ENCODE assay signal across 9 cellular contexts in genomic region chr2:240820014-240820606, GRCh38. TPM values are rescaled to one million over a fixed set of nuclear protein-coding genes. Genes with fewer than 3 reads are reported as not detected.
DNase-seq lines count a peak whose midpoint lies in the region; ATAC-seq and TF ChIP-seq lines count a peak whose summit lies in the region.
"Had no signal": no experiment of that assay in that cellular context is flagged by ENCODE, and none has a peak within 500 bp of the region (broad histone marks: within the 10 kb centered on the region; RNA-seq: fewer than 3 reads in every experiment).

KIF1A (minus strand) TSS chr2:240820219; CDS start chr2:240797752, 22,467 bp downstream.

- no peaks in the 10 kb centered on the region for H3K36me3 ChIP-seq in Panc1 (ENCODE audit: control insufficient read depth, insufficient read depth, low read length)
- no peaks in the 10 kb centered on the region for H3K36me3 ChIP-seq in cardiac muscle cell

- H3K27me3 Mint-ChIP-seq in activated CD4-positive, alpha-beta T cell treated with anti-CD3 and anti-CD28 coated beads for 36 hours: peaks cover 42% of the 10 kb centered on the region

- H3K9me3 Mint-ChIP-seq in activated CD4-positive, alpha-beta T cell treated with anti-CD3 and anti-CD28 coated beads for 36 hours (ENCODE audit: low read depth): no peaks in the 10 kb centered on the region

- POLR2A ChIA-PET in activated CD4-positive, alpha-beta T cell treated with anti-CD3 and anti-CD28 coated beads for 36 hours (lab: Charles Lee): no interaction called here
- POLR2A ChIA-PET in Panc1 (lab: Charles Lee): interaction anchor here (0.6 to 0.7 kb wide), 2 partner anchors 280 to 323 kb away, joined by 3 to 4 read pairs; no protein-coding TSS in a partner anchor

- H3K4me3 ChIP-seq in Panc1 (ENCODE audit: low read depth in 2 of 2, low read length in 2 of 2) (peak within 1 kb of the TSS; percentile 56 to 57), cardiac muscle cell (peak within 1 kb of the TSS; percentile 45)

- CTCF ChIA-PET in activated CD4-positive, alpha-beta T cell treated with anti-CD3 and anti-CD28 coated beads for 36 hours (lab: Charles Lee): interaction anchor here (0.6 kb wide), 1 partner anchor 544 kb away, joined by 3 read pairs; no protein-coding TSS in a partner anchor
- CTCF ChIA-PET in Panc1 (lab: Charles Lee): interaction anchor here (0.7 kb wide), 1 partner anchor 20 kb away, joined by 5 read pairs; no protein-coding TSS in a partner anchor

- ATAC-seq in activated CD4-positive, alpha-beta T cell treated with anti-CD3 and anti-CD28 coated beads for 36 hours: peak; percentile 49
- ATAC-seq in Panc1: peak; percentile 79
- ATAC-seq in sciatic nerve: no peak
- no peak for ATAC-seq in GM21723 (IDR thresholded peaks at IDR 0.05; ENCODE audit: unreplicated experiment)

- H3K27ac Mint-ChIP-seq in activated CD4-positive, alpha-beta T cell treated with anti-CD3 and anti-CD28 coated beads for 36 hours: no peak within 1 kb of the TSS

- H3K27ac ChIP-seq in Panc1 (ENCODE audit: low read length): 0 out of 2 replicates have a peak within 1 kb of the TSS, but pooled peaks have one; percentile 17
- no peak within 1 kb of the TSS for H3K27ac ChIP-seq in cardiac muscle cell

- in situ Hi-C loops in Panc1 (cut with HindIII; ENCODE audit: low pct_unique_long_range_greater_than_20kb, low sequenced_read_pairs) (no loop called here), KBM-7 (cut with MboI; ENCODE audit: low pct_unique_long_range_greater_than_20kb, low sequenced_read_pairs) (no loop called here)

- H3K27me3 ChIP-seq in Panc1 (ENCODE audit: control insufficient read depth, insufficient read depth, low read length) (peaks cover 5% of the 10 kb centered on the region), cardiac muscle cell (peaks cover 90% of the 10 kb centered on the region)

- peak within 1 kb of the TSS; percentile 60 for H3K4me3 Mint-ChIP-seq in activated CD4-positive, alpha-beta T cell treated with anti-CD3 and anti-CD28 coated beads for 36 hours

- intact Hi-C loops in activated CD4-positive, alpha-beta T cell treated with anti-CD3 and anti-CD28 coated beads for 36 hours (cut with DNase I, micrococcal nuclease): no loop called here
- intact Hi-C loops in Panc1 (cut with micrococcal nuclease; ENCODE audit: unreplicated experiment): no loop called here
- intact Hi-C loops in sciatic nerve (cut with DNase I): no loop called here

- H3K4me1 ChIP-seq in Panc1 (ENCODE audit: control insufficient read depth, insufficient read depth, low read length): peaks cover 3% of the 10 kb centered on the region; the same call in 1 of the 2 replicates
- no peaks in the 10 kb centered on the region for H3K4me1 ChIP-seq in cardiac muscle cell (ENCODE audit: low read depth)

- no TSS peak for BruUV-seq in Panc1 (replicated peaks; lab: Mats Ljungman, UMichigan)

- no peak for TF ChIP-seq CTCF in Panc1 (IDR thresholded peaks at IDR 0.05)
- TF ChIP-seq CTCF in cardiac muscle cell (IDR thresholded peaks at IDR 0.05; ENCODE audit: low read depth, low read length): no peak

- H3K4me1 Mint-ChIP-seq in activated CD4-positive, alpha-beta T cell treated with anti-CD3 and anti-CD28 coated beads for 36 hours: peaks cover 6% of the 10 kb centered on the region

- DNase-seq in activated CD4-positive, alpha-beta T cell treated with anti-CD3 and anti-CD28 coated beads for 36 hours: peak; percentile 44
- DNase-seq in activated CD4-positive, alpha-beta T cell treated with anti-CD3 and anti-CD28 coated beads for 1 hour: no peak
- DNase-seq in Panc1 (ENCODE audit: low read depth, low spot score) (no peak), cardiac muscle cell (ENCODE audit: low read depth in 1 of 2, low spot score in 1 of 2) (peak in 1 of 2 donors; percentile 81), sciatic nerve (ENCODE audit: low spot score) (peak; percentile 67), KBM-7 (no peak), mucosa of gallbladder (ENCODE audit: low spot score) (no peak)

- no peaks in the 10 kb centered on the region for H3K36me3 Mint-ChIP-seq in activated CD4-positive, alpha-beta T cell treated with anti-CD3 and anti-CD28 coated beads for 36 hours (ENCODE audit: low read depth)

- H3K9me3 ChIP-seq in Panc1 (ENCODE audit: control insufficient read depth, insufficient read depth, low read depth, low read length) (no peaks in the 10 kb centered on the region), cardiac muscle cell (ENCODE audit: low read depth) (no peaks in the 10 kb centered on the region)

RNA-seq across cellular contexts. Expression of gene KIF1A, which starts in this region (rescaled TPM):
- 1 to 10 TPM; 4.6 to 8.2 TPM for total RNA-seq in activated CD4-positive, alpha-beta T cell treated with anti-CD3 and anti-CD28 coated beads for 36 hours
- total RNA-seq in Panc1 (2021; ENCODE audit: unreplicated experiment) (132 TPM), cardiac muscle cell (8.0 and 14.1 TPM in 2 replicates), sciatic nerve (123 TPM), mucosa of gallbladder (1.6 TPM)
- polyA plus RNA-seq in Panc1 (2012; ENCODE audit: insufficient read length): 124 TPM
- 4.3 and 6.3 TPM in 2 replicates for polyA plus RNA-seq in cardiac muscle cell
- total RNA-seq: subcutaneous adipose tissue had no signal

Comparison
In these comparisons a context has a peak if more than half of its experiments do, and no peak if none do; other contexts are left out.
1. DNase-seq: peak in activated CD4-positive, alpha-beta T cell treated with anti-CD3 and anti-CD28 coated beads for 36 hours (single experiment) and sciatic nerve (single experiment); none in activated CD4-positive, alpha-beta T cell treated with anti-CD3 and anti-CD28 coated beads for 1 hour (single experiment), Panc1 (single experiment), KBM-7 (single experiment) and mucosa of gallbladder (single experiment).
2. ATAC-seq: peak in activated CD4-positive, alpha-beta T cell treated with anti-CD3 and anti-CD28 coated beads for 36 hours (single experiment) and Panc1 (single experiment); none in sciatic nerve (single experiment) and GM21723 (single experiment).